1 cellular context compared by ENCODE assay signal in the genomic region with DNA sequence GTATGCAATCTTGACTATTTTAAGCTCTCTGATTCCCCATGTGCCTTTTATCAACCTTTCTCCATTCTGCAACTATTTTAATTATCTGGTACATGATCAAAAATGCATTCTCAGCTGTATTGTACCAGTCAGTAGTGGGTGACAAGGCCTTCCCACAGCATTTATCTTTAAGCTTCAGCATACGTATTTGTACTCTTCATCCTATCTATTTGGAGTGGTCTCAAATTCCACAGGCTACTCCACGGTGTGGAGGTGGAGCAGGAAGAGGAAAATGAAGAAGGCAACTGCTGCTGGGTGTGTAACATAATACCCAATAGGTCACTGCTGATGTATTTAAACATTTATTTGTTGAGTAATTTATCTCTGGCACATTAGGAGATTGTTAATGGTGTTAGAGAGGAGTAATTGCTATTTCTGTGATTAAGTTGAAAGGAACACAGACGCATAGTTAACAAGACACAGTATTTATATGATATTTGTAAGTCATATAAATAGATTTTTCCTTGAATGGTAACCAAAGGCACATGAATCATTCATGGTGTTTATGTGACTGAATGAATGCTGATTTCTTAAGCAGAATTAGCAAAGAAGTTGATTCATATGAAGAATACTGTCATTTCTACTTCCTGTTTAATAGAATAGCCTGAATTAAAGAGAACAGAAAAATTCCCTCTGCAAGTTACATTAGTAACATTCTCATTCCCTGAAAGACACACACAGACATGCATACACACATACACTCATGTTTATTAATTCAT.
TF ChIP-seq lines count a peak whose summit lies in the region.

No MANE protein-coding gene starts in this region.

TF ChIP-seq in SK-N-SH, 30 proteins besides CTCF, POLR2A, EP300 and RAD21 (continued from another document):
- TF ChIP-seq, protein P1, sequence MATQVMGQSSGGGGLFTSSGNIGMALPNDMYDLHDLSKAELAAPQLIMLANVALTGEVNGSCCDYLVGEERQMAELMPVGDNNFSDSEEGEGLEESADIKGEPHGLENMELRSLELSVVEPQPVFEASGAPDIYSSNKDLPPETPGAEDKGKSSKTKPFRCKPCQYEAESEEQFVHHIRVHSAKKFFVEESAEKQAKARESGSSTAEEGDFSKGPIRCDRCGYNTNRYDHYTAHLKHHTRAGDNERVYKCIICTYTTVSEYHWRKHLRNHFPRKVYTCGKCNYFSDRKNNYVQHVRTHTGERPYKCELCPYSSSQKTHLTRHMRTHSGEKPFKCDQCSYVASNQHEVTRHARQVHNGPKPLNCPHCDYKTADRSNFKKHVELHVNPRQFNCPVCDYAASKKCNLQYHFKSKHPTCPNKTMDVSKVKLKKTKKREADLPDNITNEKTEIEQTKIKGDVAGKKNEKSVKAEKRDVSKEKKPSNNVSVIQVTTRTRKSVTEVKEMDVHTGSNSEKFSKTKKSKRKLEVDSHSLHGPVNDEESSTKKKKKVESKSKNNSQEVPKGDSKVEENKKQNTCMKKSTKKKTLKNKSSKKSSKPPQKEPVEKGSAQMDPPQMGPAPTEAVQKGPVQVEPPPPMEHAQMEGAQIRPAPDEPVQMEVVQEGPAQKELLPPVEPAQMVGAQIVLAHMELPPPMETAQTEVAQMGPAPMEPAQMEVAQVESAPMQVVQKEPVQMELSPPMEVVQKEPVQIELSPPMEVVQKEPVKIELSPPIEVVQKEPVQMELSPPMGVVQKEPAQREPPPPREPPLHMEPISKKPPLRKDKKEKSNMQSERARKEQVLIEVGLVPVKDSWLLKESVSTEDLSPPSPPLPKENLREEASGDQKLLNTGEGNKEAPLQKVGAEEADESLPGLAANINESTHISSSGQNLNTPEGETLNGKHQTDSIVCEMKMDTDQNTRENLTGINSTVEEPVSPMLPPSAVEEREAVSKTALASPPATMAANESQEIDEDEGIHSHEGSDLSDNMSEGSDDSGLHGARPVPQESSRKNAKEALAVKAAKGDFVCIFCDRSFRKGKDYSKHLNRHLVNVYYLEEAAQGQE (IDR thresholded peaks at IDR 0.05; ENCODE audit: low read depth, low read length) = no peak
- 0 out of 2 replicates have a peak, but pooled peaks have one; percentile 29 for TF ChIP-seq TEAD4 (IDR thresholded peaks at IDR 0.05; ENCODE audit: borderline replicate concordance, insufficient read depth)
- TF ChIP-seq, protein P2, sequence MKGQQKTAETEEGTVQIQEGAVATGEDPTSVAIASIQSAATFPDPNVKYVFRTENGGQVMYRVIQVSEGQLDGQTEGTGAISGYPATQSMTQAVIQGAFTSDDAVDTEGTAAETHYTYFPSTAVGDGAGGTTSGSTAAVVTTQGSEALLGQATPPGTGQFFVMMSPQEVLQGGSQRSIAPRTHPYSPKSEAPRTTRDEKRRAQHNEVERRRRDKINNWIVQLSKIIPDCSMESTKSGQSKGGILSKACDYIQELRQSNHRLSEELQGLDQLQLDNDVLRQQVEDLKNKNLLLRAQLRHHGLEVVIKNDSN (IDR thresholded peaks at IDR 0.05; ENCODE audit: borderline replicate concordance, low read depth) = no peak
- TF ChIP-seq, protein P3, sequence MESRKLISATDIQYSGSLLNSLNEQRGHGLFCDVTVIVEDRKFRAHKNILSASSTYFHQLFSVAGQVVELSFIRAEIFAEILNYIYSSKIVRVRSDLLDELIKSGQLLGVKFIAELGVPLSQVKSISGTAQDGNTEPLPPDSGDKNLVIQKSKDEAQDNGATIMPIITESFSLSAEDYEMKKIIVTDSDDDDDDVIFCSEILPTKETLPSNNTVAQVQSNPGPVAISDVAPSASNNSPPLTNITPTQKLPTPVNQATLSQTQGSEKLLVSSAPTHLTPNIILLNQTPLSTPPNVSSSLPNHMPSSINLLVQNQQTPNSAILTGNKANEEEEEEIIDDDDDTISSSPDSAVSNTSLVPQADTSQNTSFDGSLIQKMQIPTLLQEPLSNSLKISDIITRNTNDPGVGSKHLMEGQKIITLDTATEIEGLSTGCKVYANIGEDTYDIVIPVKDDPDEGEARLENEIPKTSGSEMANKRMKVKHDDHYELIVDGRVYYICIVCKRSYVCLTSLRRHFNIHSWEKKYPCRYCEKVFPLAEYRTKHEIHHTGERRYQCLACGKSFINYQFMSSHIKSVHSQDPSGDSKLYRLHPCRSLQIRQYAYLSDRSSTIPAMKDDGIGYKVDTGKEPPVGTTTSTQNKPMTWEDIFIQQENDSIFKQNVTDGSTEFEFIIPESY (IDR thresholded peaks at IDR 0.05; ENCODE audit: borderline replicate concordance, low read depth) = no peak
- TF ChIP-seq, protein P4, sequence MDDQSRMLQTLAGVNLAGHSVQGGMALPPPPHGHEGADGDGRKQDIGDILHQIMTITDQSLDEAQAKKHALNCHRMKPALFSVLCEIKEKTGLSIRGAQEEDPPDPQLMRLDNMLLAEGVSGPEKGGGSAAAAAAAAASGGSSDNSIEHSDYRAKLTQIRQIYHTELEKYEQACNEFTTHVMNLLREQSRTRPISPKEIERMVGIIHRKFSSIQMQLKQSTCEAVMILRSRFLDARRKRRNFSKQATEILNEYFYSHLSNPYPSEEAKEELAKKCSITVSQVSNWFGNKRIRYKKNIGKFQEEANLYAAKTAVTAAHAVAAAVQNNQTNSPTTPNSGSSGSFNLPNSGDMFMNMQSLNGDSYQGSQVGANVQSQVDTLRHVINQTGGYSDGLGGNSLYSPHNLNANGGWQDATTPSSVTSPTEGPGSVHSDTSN (IDR thresholded peaks at IDR 0.05) = 0 out of 2 replicates have a peak, but pooled peaks have one; percentile 2
